Comparison of ENCODE assay signal across 1 cellular context in genomic region chr12:12915654-12916053, GRCh38.
TF ChIP-seq lines count a peak whose summit lies in the region.

No MANE protein-coding gene starts in this region.

TF ChIP-seq in GM23338, 12 proteins besides CTCF, POLR2A, EP300 and RAD21 (continued from another document):
- TF ChIP-seq ZNF462 (CRISPR knock-in tag; IDR thresholded peaks at IDR 0.05) (no peak), NANOG (IDR thresholded peaks at IDR 0.05; ENCODE audit: borderline replicate concordance) (no peak), ZNF331 (CRISPR knock-in tag; IDR thresholded peaks at IDR 0.05; ENCODE audit: low read depth) (no peak), STAT1 (IDR thresholded peaks at IDR 0.05; ENCODE audit: unreplicated experiment) (no peak), ETS1 (IDR thresholded peaks at IDR 0.05) (no peak)
TF ChIP-seq in GM23338: peak in this region for 0.
